13 cellular contexts compared by ENCODE assay signal in the genomic region with DNA sequence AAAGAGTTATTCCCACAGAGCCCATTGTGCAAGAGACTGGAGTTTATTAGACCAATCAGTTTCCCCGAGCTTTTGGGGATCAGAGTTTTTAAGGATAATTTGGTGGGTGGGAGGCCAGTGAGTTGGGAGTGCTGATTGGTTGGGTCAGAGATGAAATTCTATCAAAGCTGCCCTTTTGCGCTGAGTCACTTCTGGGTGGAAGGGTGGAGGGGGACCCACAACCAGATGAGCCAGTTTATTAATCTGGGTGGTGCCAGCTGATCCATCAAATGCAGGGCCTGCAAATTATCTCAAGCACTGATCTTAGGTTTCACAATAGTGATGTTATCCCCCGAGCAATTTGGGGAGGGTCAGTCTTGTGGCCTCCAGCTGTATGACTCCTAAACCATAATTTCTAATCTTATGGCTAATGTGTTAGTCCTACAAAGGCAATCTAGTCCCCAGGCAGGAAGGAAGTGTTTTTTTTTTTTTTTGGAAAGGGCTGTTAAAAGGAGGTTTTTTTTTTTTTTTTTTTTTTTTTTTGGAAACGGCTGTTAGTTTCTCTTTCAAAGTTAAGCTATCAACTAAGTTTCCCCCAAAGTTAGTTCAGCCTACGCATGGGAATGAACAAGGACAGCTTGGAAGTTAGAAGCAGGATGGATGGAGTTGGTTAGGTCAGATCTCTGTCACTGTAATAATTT. TPM values are rescaled to one million over a fixed set of nuclear protein-coding genes. Genes with fewer than 3 reads are reported as not detected.
DNase-seq lines count a peak whose midpoint lies in the region; ATAC-seq, FAIRE-seq and TF ChIP-seq lines count a peak whose summit lies in the region.
"Had no signal": no experiment of that assay in that cellular context is flagged by ENCODE, and none has a peak within 500 bp of the region (broad histone marks: within the 10 kb centered on the region; RNA-seq: fewer than 3 reads in every experiment).

No MANE protein-coding gene starts in this region.

- no peak for TF ChIP-seq EP300 in GM12878 (IDR thresholded peaks at IDR 0.05; ENCODE audit: borderline replicate concordance in 1 of 2, control insufficient read depth in 1 of 2, low read depth in 2 of 2, low read length in 2 of 2)

- no peaks in the 10 kb centered on the region for H3K79me2 ChIP-seq in Loucy (ENCODE audit: insufficient read depth, low read length)
- no peaks in the 10 kb centered on the region for H3K79me2 ChIP-seq in GM12878 (ENCODE audit: control insufficient read depth, insufficient read depth, low read length)

- WGBS in GM12878 (ENCODE audit: insufficient coverage, insufficient replicate concordance, low lambda C conversion rate, missing lambda C conversion rate), result 75% methylated on average over 4 of the region's 5 CpGs

- H4K20me1 ChIP-seq in Loucy (ENCODE audit: insufficient read depth, low read length, poor library complexity, severe bottlenecking) (no peaks in the 10 kb centered on the region), GM12878 (ENCODE audit: control insufficient read depth, insufficient read depth) (no peaks in the 10 kb centered on the region)

- H3K4me2 ChIP-seq in Loucy (ENCODE audit: low read depth, low read length, poor library complexity, severe bottlenecking) (peak overlapping the region; percentile 78), GM12878 (ENCODE audit: control insufficient read depth, insufficient read depth) (peak overlapping the region; percentile 91)

- CTCF ChIA-PET in GM12878 (lab: Yijun Ruan, JAX), result interaction anchor here (0.7 to 4.8 kb wide), 11 partner anchors 11 to 176 kb away, joined by 3 to 21 read pairs (median 5); a partner anchor contains a TSS

- no peaks in the 10 kb centered on the region for H3K27me3 Mint-ChIP-seq in natural killer cell treated with Interleukin-12 subunit alpha and Interleukin-12 subunit beta and Interleukin-15 and Interleukin-18, amount 100 ng/mL, for 72 hours

- no peaks in the 10 kb centered on the region for H3K27me3 ChIP-seq in Loucy (ENCODE audit: insufficient read depth, low read length, poor library complexity, severe bottlenecking)
- no peaks in the 10 kb centered on the region for H3K27me3 ChIP-seq in GM12878 (replicated peaks in 1 of 2; ENCODE audit: control insufficient read depth in 2 of 2, insufficient read depth in 2 of 2, low read length in 1 of 2)

- H3K36me3 ChIP-seq in Loucy (ENCODE audit: insufficient read depth, low read length) (peaks cover 6% of the 10 kb centered on the region; the same call in 1 of the 2 replicates), GM12878 (ENCODE audit: control insufficient read depth in 2 of 2, insufficient read depth in 2 of 2, low read length in 1 of 2) (no peaks in the 10 kb centered on the region)

- SMC1A ChIA-PET in GM12878 (lab: Charles Lee; ENCODE audit: uncharacterized antibody, unreplicated experiment), result interaction anchor here (0.6 to 5.0 kb wide), 10 partner anchors 16 to 92 kb away, joined by 3 to 37 read pairs (median 5); a partner anchor contains a TSS

- no peak for ATAC-seq in GM12878
- peak; percentile 48 to 50 for ATAC-seq in natural killer cell treated with Interleukin-12 subunit alpha and Interleukin-12 subunit beta and Interleukin-15 and Interleukin-18, amount 100 ng/mL, for 72 hours
- ATAC-seq: activated CD4-positive, CD25-positive, alpha-beta regulatory T cell treated with anti-CD3 and anti-CD28 coated beads, Interleukin-2, amount 50 U/mL, for 24 hours had no signal

- in situ Hi-C loops in GM12878 (cut with MboI), result no loop called here

- H3K27ac Mint-ChIP-seq in natural killer cell treated with Interleukin-12 subunit alpha and Interleukin-12 subunit beta and Interleukin-15 and Interleukin-18, amount 100 ng/mL, for 72 hours, result peak overlapping the region; percentile 69 to 87

- no peak overlapping the region for H2AFZ ChIP-seq in Loucy (ENCODE audit: low read length)
- H2AFZ ChIP-seq in GM12878 (ENCODE audit: control insufficient read depth, low read depth, low read length), result peak overlapping the region; percentile 25; the same call in 1 of the 2 replicates

- TF ChIP-seq CTCF in Loucy (conservative IDR thresholded peaks at IDR 0.05; ENCODE audit: low read length) (no peak), GM12878 (IDR thresholded peaks at IDR 0.05 in 2 of 3, conservative IDR thresholded peaks at IDR 0.05 in 1 of 3; ENCODE audit: control insufficient read depth in 2 of 3, extremely low read depth in 1 of 3, insufficient read depth in 1 of 3, low read depth in 3 of 3, low read length in 3 of 3) (no peak)

- H3K9ac ChIP-seq in Loucy (ENCODE audit: low read depth, low read length, poor library complexity, severe bottlenecking) (peak overlapping the region; percentile 62), GM12878 (ENCODE audit: control insufficient read depth, insufficient read depth, low read length) (no peak overlapping the region)

- POLR2A ChIA-PET in GM12878 (lab: Charles Lee), result interaction anchor here (0.6 to 3.3 kb wide), 11 partner anchors 13 to 1629 kb away, joined by 3 to 28 read pairs (median 7); a partner anchor contains a TSS

- H3K4me3 Mint-ChIP-seq in natural killer cell treated with Interleukin-12 subunit alpha and Interleukin-12 subunit beta and Interleukin-15 and Interleukin-18, amount 100 ng/mL, for 72 hours, result peak overlapping the region; percentile 59

- peaks cover 10% of the 10 kb centered on the region for H3F3A ChIP-seq in Loucy (ENCODE audit: low read depth)

- no peaks in the 10 kb centered on the region for H3K9me3 ChIP-seq in Loucy (ENCODE audit: insufficient read depth, low read depth, low read length)
- H3K9me3 ChIP-seq in GM12878 (replicated peaks; ENCODE audit: control insufficient read depth, insufficient read depth, low read length), result no peaks in the 10 kb centered on the region

- intact Hi-C loops in GM12878 (cut with micrococcal nuclease; ENCODE audit: unreplicated experiment), result no loop called here

- no peak for FAIRE-seq in GM12878 (lab: Jason Lieb, UNC)
- FAIRE-seq: small intestine had no signal

- peak overlapping the region; percentile 69 for H3K27ac ChIP-seq in GM12878 (ENCODE audit: control insufficient read depth, insufficient read depth)

- RAD21 ChIA-PET in GM12878 (lab: Charles Lee; ENCODE audit: unreplicated experiment), result interaction anchor here (1.8 to 3.7 kb wide), 3 partner anchors 20 to 45 kb away, joined by 5 to 35 read pairs (median 27); a partner anchor contains a TSS

- no peak for TF ChIP-seq POLR2A in GM12878 (IDR thresholded peaks at IDR 0.05; ENCODE audit: low read depth, low read length)

- H3K4me3 ChIP-seq in Loucy (ENCODE audit: low read length, poor library complexity, severe bottlenecking) (peak overlapping the region; percentile 61), GM12878 (no peak overlapping the region)

- H3K4me1 Mint-ChIP-seq in natural killer cell treated with Interleukin-12 subunit alpha and Interleukin-12 subunit beta and Interleukin-15 and Interleukin-18, amount 100 ng/mL, for 72 hours (ENCODE audit: low read depth in 2 of 2), result peaks cover 14 to 19% of the 10 kb centered on the region in 2 donors

- no peaks in the 10 kb centered on the region for H3K9me2 ChIP-seq in Loucy (replicated peaks; ENCODE audit: low read depth, low read length)

- no peak for TF ChIP-seq RAD21 in GM12878 (IDR thresholded peaks at IDR 0.05; ENCODE audit: insufficient read depth, low read depth, low read length)

- H3K4me1 ChIP-seq in Loucy (ENCODE audit: insufficient read depth, low read length, poor library complexity, severe bottlenecking), result peaks cover 19% of the 10 kb centered on the region
- peaks cover 25% of the 10 kb centered on the region for H3K4me1 ChIP-seq in GM12878 (ENCODE audit: control insufficient read depth, insufficient read depth, low read length)

- DNase-seq in EH (ENCODE audit: low read depth) (peak; percentile 19), GM12878 (ENCODE audit: low read depth, low spot score) (no peak), NCI-H82 treated with DMSO at 0.1 percent for 48 hours (lab: John Stamatoyannopoulos, UW; ENCODE audit: unreplicated experiment) (no peak), NCI-H1105 treated with DMSO at 0.1 percent for 48 hours (lab: John Stamatoyannopoulos, UW) (no peak), OCI-M2 (lab: John Stamatoyannopoulos, UW; ENCODE audit: unreplicated experiment) (no peak), NCI-H748 treated with DMSO at 0.1 percent for 48 hours (lab: John Stamatoyannopoulos, UW) (no peak)
- DNase-seq in natural killer cell treated with Interleukin-12 subunit alpha and Interleukin-12 subunit beta and Interleukin-15 and Interleukin-18, amount 100 ng/mL, for 72 hours (ENCODE audit: low spot score), result no peak
- DNase-seq: cortex of kidney, NCI-H510A, small intestine, substantia nigra had no signal

- H3K36me3 Mint-ChIP-seq in natural killer cell treated with Interleukin-12 subunit alpha and Interleukin-12 subunit beta and Interleukin-15 and Interleukin-18, amount 100 ng/mL, for 72 hours, result peaks cover 13% of the 10 kb centered on the region

- H3K9me3 Mint-ChIP-seq in natural killer cell treated with Interleukin-12 subunit alpha and Interleukin-12 subunit beta and Interleukin-15 and Interleukin-18, amount 100 ng/mL, for 72 hours, result no peaks in the 10 kb centered on the region

- no TSS peak for BruUV-seq in GM12878 (replicated peaks; lab: Mats Ljungman, UMichigan)

RNA-seq across cellular contexts. Expression of a gene that starts 7.4 kb away (rescaled TPM):
- 2.3 and 3.2 TPM in 2 replicates for total RNA-seq in GM12878 (2013; cell fraction: nucleolus; rRNA removed)
- total RNA-seq in GM12878 (2014; rRNA removed) (0.17 and 0.22 TPM in 2 replicates), GM12878 (2014; rRNA removed; fragmentation: Illumina TruSeq; extraction: Trizol) (0.09 and 0.13 TPM in 2 replicates), GM12878 (2021) (not detected in 2 replicates)
- 0.39 TPM for polyA plus RNA-seq in GM12878 (2011; ENCODE audit: low read depth)
- polyA plus RNA-seq in GM12878 (2011; rRNA removed) (0.57 and 0.95 TPM in 2 replicates), GM12878 (2014; fragmentation: Illumina TruSeq; extraction: Trizol) (0.26 and 0.52 TPM in 2 replicates), GM12878 (2014; fragmentation: Nextera tagmentation; extraction: Ambion mirVana) (under 1 TPM; 0.15 to 0.45 TPM), GM12878 (2014; rRNA removed) (0.08 and 0.26 TPM in 2 replicates), GM12878 (2016; fragmentation: Nextera tagmentation; extraction: Ambion mirVana) (1 to 10 TPM; 2.1 to 2.2 TPM)
- polyA plus RNA-seq in GM12878 (2011; cell fraction: cytosol; rRNA removed), result 0.18 and 0.27 TPM in 2 replicates
- polyA plus RNA-seq in GM12878 (2011; cell fraction: nucleus; rRNA removed), result 0.44 and 0.76 TPM in 2 replicates
- polyA plus RNA-seq in GM12878 (2012), result 0.48 and 0.62 TPM in 2 replicates
- 0.36 and 0.88 TPM in 2 replicates for polyA minus RNA-seq in GM12878 (2011; rRNA and poly(A)+ RNA removed)
- not detected in 2 replicates for polyA minus RNA-seq in GM12878 (2011; cell fraction: cytosol; rRNA and poly(A)+ RNA removed)
- 0.38 TPM in 1 of 2 replicates, not detected in the other for polyA minus RNA-seq in GM12878 (2011; cell fraction: nucleus; rRNA and poly(A)+ RNA removed)
- total RNA-seq in natural killer cell treated with Interleukin-12 subunit alpha and Interleukin-12 subunit beta and Interleukin-15 and Interleukin-18, amount 100 ng/mL, for 72 hours, result under 1 TPM in 1 of 2 donors, not detected in 1; 0.48 TPM

RNA-seq across cellular contexts. Expression of a gene that starts 24.0 kb away (rescaled TPM):
- 36.9 and 39.1 TPM in 2 replicates for total RNA-seq in GM12878 (2013; cell fraction: nucleolus; rRNA removed)
- total RNA-seq in GM12878 (2014; rRNA removed) (156 and 170 TPM in 2 replicates), GM12878 (2014; rRNA removed; fragmentation: Illumina TruSeq; extraction: Trizol) (64.1 and 65.9 TPM in 2 replicates), GM12878 (2021) (123 and 132 TPM in 2 replicates)
- polyA plus RNA-seq in GM12878 (2011; ENCODE audit: low read depth), result 589 TPM
- polyA plus RNA-seq in GM12878 (2011; rRNA removed) (418 and 444 TPM in 2 replicates), GM12878 (2014; fragmentation: Illumina TruSeq; extraction: Trizol) (157 and 164 TPM in 2 replicates), GM12878 (2014; fragmentation: Nextera tagmentation; extraction: Ambion mirVana) (100 to 1,000 TPM; 474 to 613 TPM), GM12878 (2014; rRNA removed) (289 and 299 TPM in 2 replicates), GM12878 (2016; fragmentation: Nextera tagmentation; extraction: Ambion mirVana) (100 to 1,000 TPM; 332 to 351 TPM)
- 364 and 484 TPM in 2 replicates for polyA plus RNA-seq in GM12878 (2011; cell fraction: cytosol; rRNA removed)
- 91.8 and 159 TPM in 2 replicates for polyA plus RNA-seq in GM12878 (2011; cell fraction: nucleus; rRNA removed)
- 261 and 302 TPM in 2 replicates for polyA plus RNA-seq in GM12878 (2012)
- polyA minus RNA-seq in GM12878 (2011; rRNA and poly(A)+ RNA removed), result 99.3 and 113 TPM in 2 replicates
- 35.9 and 39.6 TPM in 2 replicates for polyA minus RNA-seq in GM12878 (2011; cell fraction: cytosol; rRNA and poly(A)+ RNA removed)
- polyA minus RNA-seq in GM12878 (2011; cell fraction: nucleus; rRNA and poly(A)+ RNA removed), result 32.1 and 32.4 TPM in 2 replicates
- 100 to 1,000 TPM in 1 of 2 donors, 10 to 100 TPM in 1; 86.1 to 150 TPM for total RNA-seq in natural killer cell treated with Interleukin-12 subunit alpha and Interleukin-12 subunit beta and Interleukin-15 and Interleukin-18, amount 100 ng/mL, for 72 hours

RNA-seq across cellular contexts. Expression of a gene that starts 44.3 kb away (rescaled TPM):
- 214 and 247 TPM in 2 replicates for total RNA-seq in GM12878 (2013; cell fraction: nucleolus; rRNA removed)
- total RNA-seq in GM12878 (2014; rRNA removed) (62.5 and 63.2 TPM in 2 replicates), GM12878 (2014; rRNA removed; fragmentation: Illumina TruSeq; extraction: Trizol) (44.4 and 47.3 TPM in 2 replicates), GM12878 (2021) (47.8 and 51.6 TPM in 2 replicates)
- 8.2 TPM for polyA plus RNA-seq in GM12878 (2011; ENCODE audit: low read depth)
- polyA plus RNA-seq in GM12878 (2011; rRNA removed) (25.6 and 31.2 TPM in 2 replicates), GM12878 (2014; fragmentation: Illumina TruSeq; extraction: Trizol) (11.3 and 15.6 TPM in 2 replicates), GM12878 (2014; fragmentation: Nextera tagmentation; extraction: Ambion mirVana) (1 to 10 TPM; 3.1 to 3.6 TPM), GM12878 (2014; rRNA removed) (26.7 and 27.0 TPM in 2 replicates), GM12878 (2016; fragmentation: Nextera tagmentation; extraction: Ambion mirVana) (10 to 100 TPM; 25.1 to 26.4 TPM)
- 32.2 and 32.8 TPM in 2 replicates for polyA plus RNA-seq in GM12878 (2011; cell fraction: cytosol; rRNA removed)
- 43.3 and 43.7 TPM in 2 replicates for polyA plus RNA-seq in GM12878 (2011; cell fraction: nucleus; rRNA removed)
- 14.8 and 17.7 TPM in 2 replicates for polyA plus RNA-seq in GM12878 (2012)
- polyA minus RNA-seq in GM12878 (2011; rRNA and poly(A)+ RNA removed), result 141 and 217 TPM in 2 replicates
- polyA minus RNA-seq in GM12878 (2011; cell fraction: cytosol; rRNA and poly(A)+ RNA removed), result 43.8 and 44.7 TPM in 2 replicates
- polyA minus RNA-seq in GM12878 (2011; cell fraction: nucleus; rRNA and poly(A)+ RNA removed), result 156 and 252 TPM in 2 replicates
- 10 to 100 TPM; 60.2 to 97.9 TPM for total RNA-seq in natural killer cell treated with Interleukin-12 subunit alpha and Interleukin-12 subunit beta and Interleukin-15 and Interleukin-18, amount 100 ng/mL, for 72 hours
